Comparison of ENCODE assay signal across 1 cellular context in the genomic region with DNA sequence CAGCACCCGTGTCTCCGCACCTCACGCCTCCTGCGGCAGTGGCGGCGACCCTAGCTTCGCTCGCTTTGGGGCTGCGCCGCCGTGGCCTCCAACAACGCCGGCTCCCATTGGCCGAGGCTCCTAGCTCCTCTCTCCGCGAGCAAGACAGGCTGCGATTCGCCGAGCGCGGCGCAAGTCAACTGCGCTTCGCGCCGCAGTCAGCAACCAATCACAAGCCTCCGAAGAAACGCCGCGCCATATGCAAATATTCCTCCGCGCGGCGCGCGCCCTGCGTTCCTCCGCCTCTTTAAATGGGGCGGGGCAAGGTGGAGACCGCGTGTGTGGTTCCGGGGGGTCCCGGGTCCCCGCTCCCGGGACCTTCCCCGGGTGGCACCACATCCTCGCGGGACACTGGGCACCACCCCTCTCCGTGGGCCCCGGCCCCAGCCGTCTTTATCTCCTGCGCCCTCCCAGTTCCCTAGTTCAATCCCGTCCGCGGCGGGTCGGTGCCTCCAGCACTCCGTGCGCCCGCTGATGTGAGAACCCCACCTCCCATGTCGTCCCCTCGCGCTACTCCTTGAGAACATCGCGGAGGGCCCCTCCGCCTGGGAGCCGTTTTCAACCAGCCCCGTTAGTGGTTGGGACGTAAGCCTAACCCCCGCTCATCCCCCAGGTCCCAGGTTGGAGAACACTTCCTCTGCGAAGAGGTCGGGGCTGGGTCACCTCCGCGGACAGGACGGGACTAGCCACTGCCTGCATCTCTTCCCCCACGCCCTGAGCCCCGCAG.
TF ChIP-seq lines count a peak whose summit lies in the region.

A gene with protein sequence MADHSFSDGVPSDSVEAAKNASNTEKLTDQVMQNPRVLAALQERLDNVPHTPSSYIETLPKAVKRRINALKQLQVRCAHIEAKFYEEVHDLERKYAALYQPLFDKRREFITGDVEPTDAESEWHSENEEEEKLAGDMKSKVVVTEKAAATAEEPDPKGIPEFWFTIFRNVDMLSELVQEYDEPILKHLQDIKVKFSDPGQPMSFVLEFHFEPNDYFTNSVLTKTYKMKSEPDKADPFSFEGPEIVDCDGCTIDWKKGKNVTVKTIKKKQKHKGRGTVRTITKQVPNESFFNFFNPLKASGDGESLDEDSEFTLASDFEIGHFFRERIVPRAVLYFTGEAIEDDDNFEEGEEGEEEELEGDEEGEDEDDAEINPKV (minus strand): TSS at position 96 of the 766 bp plus-strand sequence. CDS start 13,109 bp downstream, outside the sequence.

TF ChIP-seq in HepG2, 621 proteins besides CTCF, POLR2A, EP300 and RAD21 (continued from another document):
- TF ChIP-seq ZHX2 (IDR thresholded peaks at IDR 0.05; ENCODE audit: low read depth) (no peak), ZHX2 (CRISPR knock-in tag; IDR thresholded peaks at IDR 0.05; ENCODE audit: borderline replicate concordance) (no peak), ZNF891 (CRISPR knock-in tag; IDR thresholded peaks at IDR 0.05) (peak; percentile 65; the same call in 1 of the 2 replicates), ZNF234 (CRISPR knock-in tag; conservative IDR thresholded peaks at IDR 0.05) (no peak), ZNF33A (CRISPR knock-in tag; IDR thresholded peaks at IDR 0.05; ENCODE audit: borderline replicate concordance) (no peak), GPN1 (CRISPR knock-in tag; IDR thresholded peaks at IDR 0.05; ENCODE audit: borderline replicate concordance) (no peak), ZNF33B (CRISPR knock-in tag; IDR thresholded peaks at IDR 0.05) (no peak)
